Comparison of ENCODE assay signal across 25 cellular contexts in the genomic region with DNA sequence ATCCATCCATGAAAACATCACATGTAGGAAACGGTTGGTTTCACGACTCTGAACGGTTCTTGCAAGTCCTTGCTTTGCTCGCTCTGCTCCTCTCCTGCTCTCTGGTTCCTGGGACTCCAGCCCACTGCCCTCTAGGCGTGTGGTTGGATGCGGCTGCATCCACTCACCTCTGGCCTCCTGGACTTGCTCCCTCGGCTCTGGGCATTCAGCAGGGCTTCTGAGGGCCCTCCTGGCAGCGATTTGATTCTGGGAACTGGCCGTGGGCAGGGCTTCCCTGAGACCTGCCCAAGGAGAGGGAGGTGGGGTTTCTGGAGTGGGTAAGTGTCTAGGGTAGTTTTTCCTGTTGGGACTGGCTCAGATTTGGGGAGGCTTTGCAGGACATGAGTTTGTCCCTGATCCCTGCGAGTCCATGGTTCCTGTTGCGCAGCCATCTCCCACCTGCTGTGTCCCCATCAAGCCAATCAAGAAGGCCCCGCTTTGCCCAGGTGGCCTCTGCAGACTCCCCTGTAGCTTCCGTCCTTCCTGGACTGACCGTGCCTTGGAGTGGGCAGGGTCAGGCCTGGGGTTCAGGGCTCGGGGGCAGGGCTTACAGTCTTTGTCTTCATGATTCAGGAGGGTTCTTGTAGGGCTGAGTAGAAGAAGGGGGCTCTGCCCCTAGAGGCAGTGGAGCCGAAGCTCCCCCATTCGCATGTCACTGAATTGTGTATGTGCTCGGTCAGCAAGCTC.
DNase-seq lines count a peak whose midpoint lies in the region; FAIRE-seq and TF ChIP-seq lines count a peak whose summit lies in the region.
"Had no signal": no experiment of that assay in that cellular context is flagged by ENCODE, and none has a peak within 500 bp of the region (broad histone marks: within the 10 kb centered on the region; RNA-seq: fewer than 3 reads in every experiment).

No MANE protein-coding gene starts in this region.

- H2BK15ac ChIP-seq in H1 (ENCODE audit: low read length): no peak overlapping the region

- no peak overlapping the region for H2BK12ac ChIP-seq in H1 (ENCODE audit: low read depth, low read length)

- no peak overlapping the region for H3K56ac ChIP-seq in H1 (replicated peaks; ENCODE audit: insufficient read length, low read depth, low read length)

- DNase-seq in ELF-1 (ENCODE audit: low read depth, low spot score) (peak; percentile 29), H7 (peak; percentile 65), H1 (ENCODE audit: low read depth in 1 of 2, low spot score in 2 of 2) (peak in 1 of 2 experiments; percentile 47), osteocyte (ENCODE audit: extremely low spot score, unreplicated experiment) (peak; percentile 81), NCI-H128 (lab: John Stamatoyannopoulos, UW; ENCODE audit: unreplicated experiment) (no peak)
- no peak for DNase-seq in activated naive CD4-positive, alpha-beta T cell treated with Interleukin-2 at 50 U/mL for 16 hours
- DNase-seq in activated naive CD4-positive, alpha-beta T cell treated with anti-CD3 and anti-CD28 coated beads, Interleukin-2, amount 10 ng/mL, durations not matched to agents 7 days and 5 days: no peak
- DNase-seq in CD4-positive, alpha-beta memory T cell: no peak
- DNase-seq: activated CD4-positive, alpha-beta T cell treated with anti-CD3 and anti-CD28 coated beads for 36 hours; activated T-cell treated with anti-CD3 and anti-CD28 coated beads, Interleukin-2, amount 50 U/mL, for 24 hours; central memory CD4-positive, alpha-beta T cell; foreskin melanocyte; heart right ventricle; mucosa of descending colon; NCI-H1417; NCI-H2029; NK-92 treated with Interleukin-12 subunit alpha and Interleukin-12 subunit beta, amount 100 ng/mL, for 24 hours; PC-3; Right ventricle myocardium superior; stimulated activated naive B cell treated with anti-CD40 and anti-IgM and Interleukin-4, amounts not matched to agents 10 μg/mL and 1 μg/mL and 100 μg/mL, for 72 hours had no signal

- no peak overlapping the region for H2BK120ac ChIP-seq in H1 (replicated peaks; ENCODE audit: low read depth, low read length)

- H3K4me1 ChIP-seq in H1 (replicated peaks in 1 of 4; ENCODE audit: control insufficient read depth in 3 of 4, insufficient read depth in 4 of 4, low read length in 3 of 4): peaks cover 0 to 24% (median 9%) of the 10 kb centered on the region in 4 experiments; a peak in 5 of 7 replicates
- H3K4me1 ChIP-seq in CD4-positive, alpha-beta memory T cell (ENCODE audit: insufficient read depth, low read length): no peaks in the 10 kb centered on the region
- H3K4me1 ChIP-seq: BLaER1, heart right ventricle had no signal

- TF ChIP-seq CTCF in H1 (IDR thresholded peaks at IDR 0.05; ENCODE audit: control extremely low read depth in 1 of 3, insufficient read depth in 1 of 3, low read depth in 1 of 3, low read length in 3 of 3) (no peak), osteocyte (IDR thresholded peaks at IDR 0.05) (no peak)

- H2AK5ac ChIP-seq in H1 (ENCODE audit: low read depth, low read length): no peak overlapping the region

- H2BK20ac ChIP-seq in H1 (ENCODE audit: low read length): no peak overlapping the region

- H3K23ac ChIP-seq in H1 (ENCODE audit: insufficient read length): no peak overlapping the region

- no peak overlapping the region for H3K14ac ChIP-seq in H1 (ENCODE audit: insufficient read length)

- H3K79me1 ChIP-seq in H1 (ENCODE audit: low read depth, low read length): no peaks in the 10 kb centered on the region

- no peak overlapping the region for H3K27ac Mint-ChIP-seq in osteocyte (ENCODE audit: unreplicated experiment)
- no peak overlapping the region for H3K27ac Mint-ChIP-seq in activated naive CD4-positive, alpha-beta T cell treated with anti-CD3 and anti-CD28 coated beads, Interleukin-2, amount 10 ng/mL, durations not matched to agents 7 days and 5 days
- H3K27ac Mint-ChIP-seq in CD4-positive, alpha-beta memory T cell: no peak overlapping the region
- H3K27ac Mint-ChIP-seq: activated CD4-positive, alpha-beta T cell treated with anti-CD3 and anti-CD28 coated beads for 36 hours; activated T-cell treated with anti-CD3 and anti-CD28 coated beads, Interleukin-2, amount 50 U/mL, for 24 hours; dendritic cell treated with granulocyte-macrophage colony-stimulating factor and Interleukin-4, amounts not matched to agents 40 ng/mL and 50 ng/mL, for 4 days; nephron; stimulated activated naive B cell treated with anti-CD40 and anti-IgM and Interleukin-4, amounts not matched to agents 10 μg/mL and 1 μg/mL and 100 μg/mL, for 72 hours had no signal

- no peaks in the 10 kb centered on the region for H3K23me2 ChIP-seq in H1 (ENCODE audit: low read depth, low read length)

- H3K27ac ChIP-seq in H1 (ENCODE audit: low read depth, low read length): no peak overlapping the region
- H3K27ac ChIP-seq in CD4-positive, alpha-beta memory T cell (ENCODE audit: low read depth, low read length): no peak overlapping the region
- H3K27ac ChIP-seq: BLaER1, heart right ventricle, ovary, skin epidermis had no signal

- H3K4me3 ChIP-seq in H7 (ENCODE audit: insufficient read depth, low read depth, low read length) (no peak overlapping the region), H1 (ENCODE audit: extremely low read depth in 1 of 4, insufficient read depth in 2 of 4, low read depth in 3 of 4, low read length in 4 of 4) (no peak overlapping the region)
- no peak overlapping the region for H3K4me3 ChIP-seq in CD4-positive, alpha-beta memory T cell (ENCODE audit: low read length in 2 of 2)
- H3K4me3 ChIP-seq: BLaER1, heart right ventricle, mucosa of descending colon, ovary, skin epidermis had no signal

- peaks cover 4% of the 10 kb centered on the region for H3K27me3 Mint-ChIP-seq in osteocyte (ENCODE audit: unreplicated experiment)
- peaks cover 16% of the 10 kb centered on the region for H3K27me3 Mint-ChIP-seq in activated naive CD4-positive, alpha-beta T cell treated with anti-CD3 and anti-CD28 coated beads, Interleukin-2, amount 10 ng/mL, durations not matched to agents 7 days and 5 days
- H3K27me3 Mint-ChIP-seq in CD4-positive, alpha-beta memory T cell: peaks cover 14 to 15% of the 10 kb centered on the region in 2 donors

- H3K9me3 Mint-ChIP-seq in osteocyte (ENCODE audit: unreplicated experiment): no peaks in the 10 kb centered on the region
- no peaks in the 10 kb centered on the region for H3K9me3 Mint-ChIP-seq in activated naive CD4-positive, alpha-beta T cell treated with anti-CD3 and anti-CD28 coated beads, Interleukin-2, amount 10 ng/mL, durations not matched to agents 7 days and 5 days
- no peaks in the 10 kb centered on the region for H3K9me3 Mint-ChIP-seq in CD4-positive, alpha-beta memory T cell
- H3K9me3 Mint-ChIP-seq: activated T-cell treated with anti-CD3 and anti-CD28 coated beads, Interleukin-2, amount 50 U/mL, for 24 hours; dendritic cell treated with granulocyte-macrophage colony-stimulating factor and Interleukin-4, amounts not matched to agents 40 ng/mL and 50 ng/mL, for 4 days; nephron; stimulated activated naive B cell treated with anti-CD40 and anti-IgM and Interleukin-4, amounts not matched to agents 10 μg/mL and 1 μg/mL and 100 μg/mL, for 72 hours had no signal

- TF ChIP-seq RAD21 in H1 (IDR thresholded peaks at IDR 0.05 in 1 of 2, conservative IDR thresholded peaks at IDR 0.05 in 1 of 2; ENCODE audit: low read depth in 2 of 2, low read length in 2 of 2): no peak

- peak overlapping the region in 1 of 4 experiments; percentile 10; a peak in 1 of 7 replicates for H3K9ac ChIP-seq in H1 (replicated peaks in 1 of 4; ENCODE audit: extremely low read depth in 1 of 4, low read depth in 3 of 4, low read length in 3 of 4)
- H3K9ac ChIP-seq: BLaER1 had no signal

- peak overlapping the region; percentile 53; the same call in 1 of the 2 replicates for H2BK5ac ChIP-seq in H1 (ENCODE audit: low read depth, low read length)

- H4K91ac ChIP-seq in H1 (replicated peaks; ENCODE audit: insufficient read length, low read length): no peak overlapping the region

- no peaks in the 10 kb centered on the region for H3K79me2 ChIP-seq in H1 (ENCODE audit: control insufficient read depth in 1 of 2, insufficient read depth in 2 of 2, low read length in 2 of 2)

- no peaks in the 10 kb centered on the region for H3K36me3 Mint-ChIP-seq in osteocyte (ENCODE audit: unreplicated experiment)
- H3K36me3 Mint-ChIP-seq in activated naive CD4-positive, alpha-beta T cell treated with anti-CD3 and anti-CD28 coated beads, Interleukin-2, amount 10 ng/mL, durations not matched to agents 7 days and 5 days: no peaks in the 10 kb centered on the region
- no peaks in the 10 kb centered on the region for H3K36me3 Mint-ChIP-seq in CD4-positive, alpha-beta memory T cell
- H3K36me3 Mint-ChIP-seq: stimulated activated naive B cell treated with anti-CD40 and anti-IgM and Interleukin-4, amounts not matched to agents 10 μg/mL and 1 μg/mL and 100 μg/mL, for 72 hours had no signal

- H3K4me1 Mint-ChIP-seq in osteocyte (ENCODE audit: unreplicated experiment): no peaks in the 10 kb centered on the region
- H3K4me1 Mint-ChIP-seq in activated naive CD4-positive, alpha-beta T cell treated with anti-CD3 and anti-CD28 coated beads, Interleukin-2, amount 10 ng/mL, durations not matched to agents 7 days and 5 days: no peaks in the 10 kb centered on the region
- H3K4me1 Mint-ChIP-seq in CD4-positive, alpha-beta memory T cell: no peaks in the 10 kb centered on the region
- H3K4me1 Mint-ChIP-seq: activated CD4-positive, alpha-beta T cell treated with anti-CD3 and anti-CD28 coated beads for 36 hours; nephron had no signal

- TF ChIP-seq EP300 in H1 (IDR thresholded peaks at IDR 0.05; ENCODE audit: borderline replicate concordance in 1 of 2, low read depth in 2 of 2, low read length in 2 of 2): no peak

- CTCF ChIA-PET in H1 (lab: Charles Lee; ENCODE audit: partially characterized antibody): interaction anchor here (1.0 to 1.3 kb wide), 2 partner anchors 20 to 21 kb away, joined by 3 read pairs; no protein-coding TSS in a partner anchor
- CTCF ChIA-PET in activated naive CD4-positive, alpha-beta T cell treated with anti-CD3 and anti-CD28 coated beads, Interleukin-2, amount 10 ng/mL, durations not matched to agents 7 days and 5 days (lab: Charles Lee): no interaction called here
- CTCF ChIA-PET in CD4-positive, alpha-beta memory T cell (lab: Charles Lee; ENCODE audit: partially characterized antibody): no interaction called here

- no peak overlapping the region for H4K8ac ChIP-seq in H1 (ENCODE audit: extremely low read depth, insufficient read depth, low read length)

- H3K36me3 ChIP-seq in H7 (replicated peaks; ENCODE audit: control insufficient read depth, insufficient read depth, low read length) (no peaks in the 10 kb centered on the region; the same call in 1 of the 2 replicates), H1 (ENCODE audit: control insufficient read depth in 2 of 4, insufficient read depth in 4 of 4, low read length in 3 of 4) (no peaks in the 10 kb centered on the region)
- no peaks in the 10 kb centered on the region for H3K36me3 ChIP-seq in CD4-positive, alpha-beta memory T cell (ENCODE audit: insufficient read depth, low read length)
- H3K36me3 ChIP-seq: BLaER1, heart right ventricle, ovary had no signal

- no peak overlapping the region for H3K4ac ChIP-seq in H1 (replicated peaks; ENCODE audit: insufficient read length, low read depth, low read length)

- H4K5ac ChIP-seq in H1 (ENCODE audit: insufficient read length, low read depth, low read length): no peak overlapping the region

- peaks cover 31 to 74% of the 10 kb centered on the region in 2 experiments; a peak in 3 of 4 replicates for H3K9me3 ChIP-seq in H1 (ENCODE audit: insufficient read depth in 2 of 2, low read depth in 1 of 2, low read length in 1 of 2)
- no peaks in the 10 kb centered on the region for H3K9me3 ChIP-seq in CD4-positive, alpha-beta memory T cell (ENCODE audit: control insufficient read depth in 1 of 2, low read length in 2 of 2)
- H3K9me3 ChIP-seq: BLaER1, heart right ventricle, mucosa of descending colon, ovary had no signal

- no peak for TF ChIP-seq POLR2A in H1 (IDR thresholded peaks at IDR 0.05; ENCODE audit: control extremely low read depth in 1 of 2, low read depth in 2 of 2, low read length in 2 of 2)

- H4K20me1 ChIP-seq in H1 (replicated peaks in 1 of 2; ENCODE audit: control insufficient read depth in 1 of 2, insufficient read depth in 2 of 2, low read length in 2 of 2): no peaks in the 10 kb centered on the region
- H4K20me1 ChIP-seq: BLaER1 had no signal

- intact Hi-C loops in CD4-positive, alpha-beta memory T cell (cut with micrococcal nuclease): no loop called here

- 85% methylated on average over 18 of the region's 18 CpGs; no CpG with 5 or more reads in 1 of the 2 experiments for WGBS in H1 (ENCODE audit: extremely low coverage in 1 of 2, insufficient coverage in 1 of 2, insufficient read length in 1 of 2, insufficient replicate concordance in 2 of 2, low coverage in 1 of 2, low lambda C conversion rate in 2 of 2, missing lambda C conversion rate in 1 of 2), 2 experiments

- FAIRE-seq in H1 (lab: Jason Lieb, UNC): no peak

- H3K4me3 Mint-ChIP-seq in osteocyte (ENCODE audit: unreplicated experiment): no peak overlapping the region
- no peak overlapping the region for H3K4me3 Mint-ChIP-seq in activated naive CD4-positive, alpha-beta T cell treated with anti-CD3 and anti-CD28 coated beads, Interleukin-2, amount 10 ng/mL, durations not matched to agents 7 days and 5 days
- H3K4me3 Mint-ChIP-seq in CD4-positive, alpha-beta memory T cell: no peak overlapping the region
- H3K4me3 Mint-ChIP-seq: activated CD4-positive, alpha-beta T cell treated with anti-CD3 and anti-CD28 coated beads for 36 hours; activated T-cell treated with anti-CD3 and anti-CD28 coated beads, Interleukin-2, amount 50 U/mL, for 24 hours; dendritic cell treated with granulocyte-macrophage colony-stimulating factor and Interleukin-4, amounts not matched to agents 40 ng/mL and 50 ng/mL, for 4 days; nephron; stimulated activated naive B cell treated with anti-CD40 and anti-IgM and Interleukin-4, amounts not matched to agents 10 μg/mL and 1 μg/mL and 100 μg/mL, for 72 hours had no signal

- no peak overlapping the region for H3K18ac ChIP-seq in H1 (ENCODE audit: extremely low read depth, low read length)

- no peak overlapping the region for H3K4me2 ChIP-seq in H1 (ENCODE audit: insufficient read depth in 1 of 2, low read depth in 2 of 2, low read length in 2 of 2)
- H3K4me2 ChIP-seq: BLaER1 had no signal

- POLR2A ChIA-PET in H1 (lab: Charles Lee; ENCODE audit: partially characterized antibody): no interaction called here
- POLR2A ChIA-PET in CD4-positive, alpha-beta memory T cell (lab: Charles Lee; ENCODE audit: partially characterized antibody): no interaction called here

- H3K27me3 ChIP-seq in H7 (ENCODE audit: control insufficient read depth, insufficient read depth, low read length) (no peaks in the 10 kb centered on the region), H1 (replicated peaks in 1 of 4; ENCODE audit: control insufficient read depth in 3 of 4, extremely low read depth in 1 of 4, insufficient read depth in 3 of 4, low read length in 3 of 4) (no peaks in the 10 kb centered on the region; a peak in 1 of 7 replicates)
- no peaks in the 10 kb centered on the region for H3K27me3 ChIP-seq in CD4-positive, alpha-beta memory T cell (ENCODE audit: insufficient read depth, low read length)
- H3K27me3 ChIP-seq: BLaER1, ovary had no signal

- no peak overlapping the region for H2AFZ ChIP-seq in H1 (ENCODE audit: low read length)

Comparison
In these comparisons a context has a peak if more than half of its experiments do, and no peak if none do; other contexts are left out.
1. DNase-seq: peak in ELF-1 (single experiment), H7 (single experiment) and osteocyte (single experiment); none in activated naive CD4-positive, alpha-beta T cell treated with Interleukin-2 at 50 U/mL for 16 hours (single experiment), NCI-H128 (single experiment), activated naive CD4-positive, alpha-beta T cell treated with anti-CD3 and anti-CD28 coated beads, Interleukin-2, amount 10 ng/mL, durations not matched to agents 7 days and 5 days (single experiment) and CD4-positive, alpha-beta memory T cell (0 of 5).